ENCODE assay signal across 22 cellular contexts in genomic region chr19:3149089-3149488, GRCh38. TPM values are rescaled to one million over a fixed set of nuclear protein-coding genes. Genes with fewer than 3 reads are reported as not detected.
"Had no signal": no experiment of that assay in that cellular context is flagged by ENCODE, and none has a peak within 500 bp of the region (broad histone marks: within the 10 kb centered on the region; RNA-seq: fewer than 3 reads in every experiment).

No MANE protein-coding gene starts in this region.

- H3K27ac Mint-ChIP-seq: activated CD8-positive, alpha-beta memory T cell treated with anti-CD3 and anti-CD28 coated beads, Interleukin-2, amount 10 ng/mL, durations not matched to agents 7 days and 5 days; activated naive CD8-positive, alpha-beta T cell; activated T-cell treated with anti-CD3 and anti-CD28 coated beads, Interleukin-2, amount 50 U/mL, for 24 hours; nephron; stimulated activated naive CD8-positive, alpha-beta T cell treated with anti-CD3 and anti-CD28 coated beads, Interleukin-15, Interleukin-2, amounts not matched to agents 100 ng/mL and 50 ng/mL, for 24 hours had no signal

- H3K27me3 Mint-ChIP-seq: activated CD8-positive, alpha-beta memory T cell treated with anti-CD3 and anti-CD28 coated beads, Interleukin-2, amount 10 ng/mL, durations not matched to agents 7 days and 5 days; activated naive CD8-positive, alpha-beta T cell; activated T-cell treated with anti-CD3 and anti-CD28 coated beads, Interleukin-2, amount 50 U/mL, for 24 hours; stimulated activated naive CD8-positive, alpha-beta T cell treated with anti-CD3 and anti-CD28 coated beads, Interleukin-15, Interleukin-2, amounts not matched to agents 100 ng/mL and 50 ng/mL, for 24 hours had no signal

- DNase-seq: activated CD4-positive, alpha-beta T cell treated with anti-CD3 and anti-CD28 coated beads for 1 hour; activated CD4-positive, alpha-beta T cell treated with anti-CD3 and anti-CD28 coated beads, Interleukin-2, amount 50 U/mL, for 4 hours; activated CD8-positive, alpha-beta memory T cell treated with anti-CD3 and anti-CD28 coated beads, Interleukin-2, amount 10 ng/mL, durations not matched to agents 7 days and 5 days; activated gamma-delta T cell treated with Interleukin-2 at 50 U/mL for 16 hours; activated T-cell treated with anti-CD3 and anti-CD28 coated beads, Interleukin-2, amount 50 U/mL, for 24 hours; brain microvascular endothelial cell; cortex of kidney; effector CD4-positive, alpha-beta T cell; esophagus squamous epithelium; mesendoderm; occipital lobe; small intestine; T1000; upper lobe of right lung had no signal

- H3K4me1 ChIP-seq: right atrium auricular region, upper lobe of right lung had no signal

- H3K9me3 ChIP-seq: esophagus squamous epithelium, right atrium auricular region, upper lobe of right lung had no signal

- H3K4me3 ChIP-seq: esophagus squamous epithelium, right atrium auricular region, upper lobe of right lung had no signal

- H3K27ac ChIP-seq: brain microvascular endothelial cell, esophagus squamous epithelium, right atrium auricular region, upper lobe of right lung had no signal

- ATAC-seq: activated CD8-positive, alpha-beta memory T cell treated with anti-CD3 and anti-CD28 coated beads, Interleukin-2, amount 10 ng/mL, durations not matched to agents 7 days and 5 days; upper lobe of right lung had no signal

- H3K36me3 ChIP-seq: brain microvascular endothelial cell, right atrium auricular region, upper lobe of right lung had no signal

- H3K36me3 Mint-ChIP-seq: activated naive CD8-positive, alpha-beta T cell had no signal

- H3K4me1 Mint-ChIP-seq: nephron had no signal

- H3K9me3 Mint-ChIP-seq: activated T-cell treated with anti-CD3 and anti-CD28 coated beads, Interleukin-2, amount 50 U/mL, for 24 hours; nephron; stimulated activated naive CD8-positive, alpha-beta T cell treated with anti-CD3 and anti-CD28 coated beads, Interleukin-15, Interleukin-2, amounts not matched to agents 100 ng/mL and 50 ng/mL, for 24 hours had no signal

- H3K27me3 ChIP-seq: brain microvascular endothelial cell, right atrium auricular region, upper lobe of right lung had no signal

- H3K4me3 Mint-ChIP-seq: activated CD8-positive, alpha-beta memory T cell treated with anti-CD3 and anti-CD28 coated beads, Interleukin-2, amount 10 ng/mL, durations not matched to agents 7 days and 5 days; activated naive CD8-positive, alpha-beta T cell; activated T-cell treated with anti-CD3 and anti-CD28 coated beads, Interleukin-2, amount 50 U/mL, for 24 hours; nephron; stimulated activated naive CD8-positive, alpha-beta T cell treated with anti-CD3 and anti-CD28 coated beads, Interleukin-15, Interleukin-2, amounts not matched to agents 100 ng/mL and 50 ng/mL, for 24 hours had no signal

RNA-seq across cellular contexts. Expression of gene GNA15, which starts 13.3 kb away (rescaled TPM):
- total RNA-seq: endothelial cell of umbilical vein had no signal

RNA-seq across cellular contexts. Expression of gene S1PR4, which starts 29.5 kb away (rescaled TPM):
- total RNA-seq: fibroblast of villous mesenchyme, kidney epithelial cell, temporal lobe had no signal
